In genomic region chr12:51593539-51593938, GRCh38 we compare ENCODE assay signal across 8 cellular contexts. TPM values are rescaled to one million over a fixed set of nuclear protein-coding genes. Genes with fewer than 3 reads are reported as not detected.
DNase-seq lines count a peak whose midpoint lies in the region; ATAC-seq and TF ChIP-seq lines count a peak whose summit lies in the region.
"Had no signal": no experiment of that assay in that cellular context is flagged by ENCODE, and none has a peak within 500 bp of the region (broad histone marks: within the 10 kb centered on the region; RNA-seq: fewer than 3 reads in every experiment).

No MANE protein-coding gene starts in this region.

- POLR2A ChIA-PET in HCT116 (lab: Charles Lee) = no interaction called here
- POLR2A ChIA-PET in OCI-LY7 (lab: Charles Lee) = interaction anchor here (1.1 kb wide), 1 partner anchor 11 kb away, joined by 3 read pairs; no protein-coding TSS in a partner anchor

- CTCF ChIA-PET in HCT116 (lab: Charles Lee) (no interaction called here), OCI-LY7 (lab: Charles Lee; ENCODE audit: unreplicated experiment) (no interaction called here)

- TF ChIP-seq POLR2A in HCT116 (IDR thresholded peaks at IDR 0.05; ENCODE audit: borderline replicate concordance, extremely low read depth, insufficient read depth, insufficient read length) (no peak), gastrocnemius medialis (IDR thresholded peaks at IDR 0.05) (no peak)

- BruUV-seq in HCT116 (replicated peaks; lab: Mats Ljungman, UMichigan) (TSS peak; percentile 35), OCI-LY7 (replicated peaks; lab: Mats Ljungman, UMichigan) (no TSS peak)

- no peak for ATAC-seq in HCT116
- no peak for ATAC-seq in gastrocnemius medialis

- no peaks in the 10 kb centered on the region for H3K36me3 ChIP-seq in HCT116 (ENCODE audit: control insufficient read depth in 1 of 2, insufficient read depth in 2 of 2, low read length in 2 of 2)
- H3K36me3 ChIP-seq in skeletal muscle satellite cell (ENCODE audit: insufficient read depth, low read length) = no peaks in the 10 kb centered on the region
- no peaks in the 10 kb centered on the region for H3K36me3 ChIP-seq in gastrocnemius medialis
- no peaks in the 10 kb centered on the region for H3K36me3 ChIP-seq in OCI-LY7 (ENCODE audit: insufficient read depth, low read length)

- H3K9me3 ChIP-seq in HCT116 (ENCODE audit: control insufficient read depth in 1 of 2, insufficient read depth in 1 of 2, low read depth in 1 of 2, low read length in 2 of 2) (no peaks in the 10 kb centered on the region), skeletal muscle satellite cell (replicated peaks; ENCODE audit: low read length) (no peaks in the 10 kb centered on the region), gastrocnemius medialis (no peaks in the 10 kb centered on the region), OCI-LY7 (ENCODE audit: low read length) (no peaks in the 10 kb centered on the region)

- H2AFZ ChIP-seq in HCT116 (ENCODE audit: low read depth, low read length, poor library complexity, severe bottlenecking) (no peak overlapping the region), OCI-LY7 (ENCODE audit: low read length) (no peak overlapping the region)

- RAD21 ChIA-PET in HCT116 (lab: Charles Lee; ENCODE audit: low non-redundant PET in 1 of 2, low total read pairs in 2 of 2, uncharacterized antibody in 2 of 2, unreplicated experiment in 2 of 2) = no interaction called here

- H3K27ac ChIP-seq in HCT116 (ENCODE audit: low read depth, low read length) (no peak overlapping the region), gastrocnemius medialis (no peak overlapping the region), OCI-LY7 (ENCODE audit: low read depth, low read length, poor library complexity, severe bottlenecking) (no peak overlapping the region)

- TF ChIP-seq CTCF in HCT116 (IDR thresholded peaks at IDR 0.05 in 2 of 3, conservative IDR thresholded peaks at IDR 0.05 in 1 of 3; ENCODE audit: borderline replicate concordance in 1 of 3, insufficient read depth in 1 of 3, low read depth in 2 of 3, low read length in 2 of 3) (no peak), epithelial cell of esophagus (IDR thresholded peaks at IDR 0.05; ENCODE audit: insufficient read depth, low read depth, low read length, missing control alignments) (no peak), gastrocnemius medialis (IDR thresholded peaks at IDR 0.05 in 4 of 5, conservative IDR thresholded peaks at IDR 0.05 in 1 of 5) (no peak), OCI-LY7 (conservative IDR thresholded peaks at IDR 0.05; ENCODE audit: low read length) (no peak)

- H3K9me2 ChIP-seq in HCT116 (ENCODE audit: insufficient read depth) = no peaks in the 10 kb centered on the region
- no peaks in the 10 kb centered on the region for H3K9me2 ChIP-seq in OCI-LY7 (ENCODE audit: insufficient read depth, low read length)

- H3K4me2 ChIP-seq in HCT116 (ENCODE audit: low read length) (no peak overlapping the region), skeletal muscle satellite cell (ENCODE audit: low read length) (peak overlapping the region; percentile 98), OCI-LY7 (ENCODE audit: low read length) (no peak overlapping the region)

- no peak for TF ChIP-seq RAD21 in HCT116 (IDR thresholded peaks at IDR 0.05; ENCODE audit: low read depth)

- H3K4me1 ChIP-seq in HCT116 (ENCODE audit: control insufficient read depth in 1 of 2, insufficient read depth in 2 of 2, low read length in 2 of 2) (peaks cover 5 to 13% of the 10 kb centered on the region in 2 experiments; a peak in 3 of 4 replicates), skeletal muscle satellite cell (ENCODE audit: control insufficient read depth, insufficient read depth, low read length) (peaks cover 12% of the 10 kb centered on the region), gastrocnemius medialis (peaks cover 0 to 5% of the 10 kb centered on the region in 2 donors), OCI-LY7 (ENCODE audit: insufficient read depth, low read length, poor library complexity, severe bottlenecking) (peaks cover 8% of the 10 kb centered on the region)

- intact Hi-C loops in HCT116 (cut with micrococcal nuclease) = no loop called here
- intact Hi-C loops in gastrocnemius medialis (cut with DNase I; ENCODE audit: low total_unique reads) = no loop called here
- intact Hi-C loops in OCI-LY7 (cut with micrococcal nuclease; ENCODE audit: unreplicated experiment) = no loop called here

- H4K20me1 ChIP-seq in HCT116 (ENCODE audit: insufficient read depth) (no peaks in the 10 kb centered on the region), OCI-LY7 (ENCODE audit: insufficient read depth, low read length) (no peaks in the 10 kb centered on the region)

- H3K27me3 ChIP-seq in HCT116 (ENCODE audit: insufficient read depth, low read length) (no peaks in the 10 kb centered on the region), skeletal muscle satellite cell (ENCODE audit: control insufficient read depth, insufficient read depth, low read length) (no peaks in the 10 kb centered on the region), gastrocnemius medialis (peaks cover 19 to 57% (median 41%) of the 10 kb centered on the region in 3 donors)

- H3K9ac ChIP-seq in HCT116 (ENCODE audit: low read length) = no peak overlapping the region
- no peak overlapping the region for H3K9ac ChIP-seq in skeletal muscle satellite cell (ENCODE audit: low read depth, low read length)

- DNase-seq in HCT116 (ENCODE audit: low read depth, low spot score) (no peak), RPMI7951 (ENCODE audit: low read depth) (peak; percentile 38), epithelial cell of esophagus (ENCODE audit: low read depth) (peak; percentile 68), cerebellar nuclear complex (lab: John Stamatoyannopoulos, UW) (no peak), gastrocnemius medialis (no peak), OCI-LY7 (ENCODE audit: low spot score) (no peak)
- DNase-seq: NCI-H1105 treated with DMSO at 0.1 percent for 48 hours had no signal

- in situ Hi-C loops in gastrocnemius medialis (cut with MboI; ENCODE audit: low sequenced_read_pairs in 4 of 4) = no loop called here

- H3K4me3 ChIP-seq in HCT116 (replicated peaks in 1 of 2; ENCODE audit: low read depth in 1 of 2, low read length in 2 of 2) = no peak overlapping the region
- no peak overlapping the region for H3K4me3 ChIP-seq in epithelial cell of esophagus (ENCODE audit: low read length)
- H3K4me3 ChIP-seq in skeletal muscle satellite cell (ENCODE audit: low read length) = no peak overlapping the region
- no peak overlapping the region for H3K4me3 ChIP-seq in gastrocnemius medialis
- no peak overlapping the region for H3K4me3 ChIP-seq in OCI-LY7 (ENCODE audit: low read depth, low read length, poor library complexity, severe bottlenecking)

- 0 out of 2 replicates have a peak, but pooled peaks cover 4% of the 10 kb centered on the region for H3K79me2 ChIP-seq in HCT116 (ENCODE audit: insufficient read depth, low read length)
- H3K79me2 ChIP-seq in OCI-LY7 (ENCODE audit: insufficient read depth, low read depth, low read length) = no peaks in the 10 kb centered on the region

TF ChIP-seq in HCT116, 20 proteins besides CTCF, POLR2A, EP300 and RAD21:
- no peak for TF ChIP-seq ATF3 (IDR thresholded peaks at IDR 0.05)
- peak; percentile 65 for TF ChIP-seq REST (IDR thresholded peaks at IDR 0.05; ENCODE audit: low read depth)
- no peak for TF ChIP-seq FOSL1 (IDR thresholded peaks at IDR 0.05; ENCODE audit: low read depth)
- no peak for TF ChIP-seq ZNF274 (IDR thresholded peaks at IDR 0.05; ENCODE audit: low read depth, low read length)

RNA-seq across cellular contexts. Expression of gene SCN8A, which starts 2.5 kb away (rescaled TPM):
- total RNA-seq in HCT116 (2021; ENCODE audit: unreplicated experiment) (7.1 TPM), gastrocnemius medialis (under 1 TPM in 2 of 4 donors, not detected in 2; 0.05 to 0.29 TPM), OCI-LY7 (2022) (2.6 and 3.5 TPM in 2 replicates)
- 3.8 and 5.7 TPM in 2 replicates for polyA plus RNA-seq in HCT116 (2012)
- 0.29 and 0.60 TPM in 2 replicates for total RNA-seq in RPMI7951 (2014; rRNA removed; shearing (Covaris generic))
- total RNA-seq in skeletal muscle satellite cell (2012; rRNA removed) = 2.5 and 6.6 TPM in 2 replicates
- 0.88 and 5.9 TPM in 2 replicates for total RNA-seq in OCI-LY7 (2014; rRNA removed; shearing (Covaris generic))

Comparison
In these comparisons a context has a peak if more than half of its experiments do, and no peak if none do; other contexts are left out.
1. DNase-seq: peak in RPMI7951 (single experiment) and epithelial cell of esophagus (single experiment); none in HCT116 (single experiment), cerebellar nuclear complex (0 of 2), gastrocnemius medialis (0 of 2) and OCI-LY7 (single experiment).